ENCODE assay signal across 6 cellular contexts in the genomic region with DNA sequence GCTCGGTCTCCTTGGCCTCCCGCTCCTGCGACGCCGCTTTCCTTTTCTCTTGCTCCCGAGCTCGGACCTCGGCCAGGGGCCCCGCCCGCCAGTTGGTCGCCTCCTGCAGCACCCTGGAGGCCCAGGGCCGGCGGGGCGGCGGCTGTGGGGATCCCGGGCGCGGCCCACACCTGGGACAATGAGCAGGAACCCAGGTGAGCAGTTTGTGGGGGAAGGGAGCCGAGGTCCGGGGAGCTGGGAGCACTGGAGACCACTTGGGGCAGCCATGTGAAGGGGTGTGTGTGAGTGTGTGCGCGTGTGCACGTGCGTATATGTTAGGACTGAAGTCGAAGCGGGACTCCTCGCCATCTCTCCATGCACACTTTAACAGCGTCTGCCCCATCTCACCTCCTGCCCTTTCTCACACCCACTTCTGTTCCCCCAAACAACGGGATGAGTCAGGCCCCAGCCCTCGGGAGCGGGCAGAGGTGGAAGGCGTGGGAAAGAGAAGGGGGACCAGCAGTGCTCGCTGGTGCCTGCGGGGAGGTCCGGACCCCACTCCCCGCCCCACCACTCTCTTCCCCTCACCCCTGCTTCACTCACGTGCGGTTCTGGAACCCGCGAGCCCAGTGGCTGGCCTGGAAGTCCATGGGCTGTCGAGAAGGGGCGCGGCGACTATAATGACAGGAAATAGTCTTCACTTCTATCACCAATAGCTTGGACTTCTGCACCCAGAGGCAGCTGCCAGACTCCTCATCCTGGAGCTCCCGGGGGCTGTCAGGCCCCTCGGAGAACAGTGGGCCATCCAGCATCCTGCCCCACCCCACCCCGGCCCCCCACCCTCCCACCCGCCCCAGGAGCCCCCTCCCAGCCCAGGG. TPM values are rescaled to one million over a fixed set of nuclear protein-coding genes. Genes with fewer than 3 reads are reported as not detected.
A peak's percentile ranks its signal among the peaks of the same experiment; 100 is the strongest.
DNase-seq lines count a peak whose midpoint lies in the region; ATAC-seq and TF ChIP-seq lines count a peak whose summit lies in the region.

No MANE protein-coding gene starts in this region.

- TF ChIP-seq CTCF in CD14-positive monocyte (IDR thresholded peaks at IDR 0.05), result no peak

- H3K4me3 Mint-ChIP-seq in CD14-positive monocyte, result peak overlapping the region; percentile 73 to 89

- intact Hi-C loops in CD14-positive monocyte (cut with micrococcal nuclease), result loop anchor here in 1 of 2 donors (10.0 kb wide), 1 partner anchor 46 kb away; no protein-coding TSS in a partner anchor

- H3K4me1 ChIP-seq in muscle layer of duodenum (ENCODE audit: control insufficient read depth in 1 of 2, insufficient read depth in 2 of 2, low read length in 2 of 2), result peaks cover 0 to 40% of the 10 kb centered on the region in 2 donors

- H3K27ac ChIP-seq in angular gyrus (ENCODE audit: low read depth, low read length) (peak overlapping the region; percentile 65), muscle layer of duodenum (ENCODE audit: low read length) (no peak overlapping the region), substantia nigra (ENCODE audit: low read depth, low read length, poor library complexity, severe bottlenecking) (no peak overlapping the region)

- peak overlapping the region in 1 of 7 donors; percentile 18 for H3K27ac Mint-ChIP-seq in CD14-positive monocyte

- H3K4me3 ChIP-seq in muscle layer of duodenum (ENCODE audit: low read depth in 1 of 2, low read length in 2 of 2), result peak overlapping the region; percentile 16 to 57

- no peaks in the 10 kb centered on the region for H3K9me3 ChIP-seq in muscle layer of duodenum (ENCODE audit: control insufficient read depth in 1 of 2, low read length in 2 of 2)

- H3K27me3 ChIP-seq in muscle layer of duodenum (ENCODE audit: low read depth, low read length), result peaks cover 36% of the 10 kb centered on the region

- H3K4me1 Mint-ChIP-seq in CD14-positive monocyte, result peaks cover 47% of the 10 kb centered on the region

- ATAC-seq in HG02588 (IDR thresholded peaks at IDR 0.05; ENCODE audit: unreplicated experiment) (peak; percentile 20), GM18870 (IDR thresholded peaks at IDR 0.05; ENCODE audit: unreplicated experiment) (no peak)

- H3K27me3 Mint-ChIP-seq in CD14-positive monocyte (ENCODE audit: low read depth in 3 of 3), result peaks cover 67 to 79% (median 73%) of the 10 kb centered on the region in 3 donors

- H3K9me3 Mint-ChIP-seq in CD14-positive monocyte, result peaks cover 0 to 39% (median 7%) of the 10 kb centered on the region in 7 donors

- peaks cover 47 to 56% of the 10 kb centered on the region in 2 donors for H3K36me3 Mint-ChIP-seq in CD14-positive monocyte

- peaks cover 25 to 29% of the 10 kb centered on the region in 2 donors for H3K36me3 ChIP-seq in muscle layer of duodenum (ENCODE audit: control insufficient read depth in 1 of 2, insufficient read depth in 2 of 2, low read length in 2 of 2)

- no peak for DNase-seq in CD14-positive monocyte (ENCODE audit: low spot score)
- DNase-seq in substantia nigra (lab: John Stamatoyannopoulos, UW), result no peak

RNA-seq across cellular contexts. Expression of a gene that starts 0.5 kb away (rescaled TPM):
- polyA plus RNA-seq in CD14-positive monocyte, result not detected

RNA-seq across cellular contexts. Expression of a gene that starts 19.9 kb away (rescaled TPM):
- polyA plus RNA-seq in CD14-positive monocyte, result 10 to 100 TPM; 50.1 to 58.9 TPM

RNA-seq across cellular contexts. Expression of a gene that starts 20.6 kb away (rescaled TPM):
- not detected for polyA plus RNA-seq in CD14-positive monocyte

RNA-seq across cellular contexts. Expression of a gene that starts 27.2 kb away (rescaled TPM):
- not detected for polyA plus RNA-seq in CD14-positive monocyte

RNA-seq across cellular contexts. Expression of a gene that starts 41.4 kb away (rescaled TPM):
- polyA plus RNA-seq in CD14-positive monocyte, result 10 to 100 TPM; 56.5 to 58.4 TPM
